20 cellular contexts compared by ENCODE assay signal in the genomic region with DNA sequence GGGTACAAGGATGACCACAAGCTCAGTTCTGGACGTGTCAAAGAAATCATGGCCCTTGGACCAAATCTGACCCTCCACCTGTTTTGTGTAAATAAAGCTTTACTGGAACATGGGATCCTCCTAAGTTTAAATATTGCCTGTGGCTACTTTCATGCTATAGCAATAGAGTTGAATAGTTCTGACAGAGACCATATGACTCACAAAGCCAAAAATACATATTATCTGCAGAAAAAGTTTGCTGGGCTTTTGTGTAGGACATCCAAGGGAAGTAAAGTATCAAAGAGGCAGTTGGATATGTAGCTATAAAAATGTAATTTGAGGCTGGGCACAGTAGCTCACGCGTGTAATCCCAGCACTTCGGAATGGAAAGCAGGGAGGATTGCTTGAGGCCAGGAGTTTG.
"Had no signal": no experiment of that assay in that cellular context is flagged by ENCODE, and none has a peak within 500 bp of the region (broad histone marks: within the 10 kb centered on the region; RNA-seq: fewer than 3 reads in every experiment).

No MANE protein-coding gene starts in this region.

- H3K9me3 ChIP-seq: pancreas, thoracic aorta, transverse colon had no signal

- DNase-seq: effector memory CD4-positive, alpha-beta T cell; foreskin melanocyte; hippocampal formation; kidney glomerular epithelial cell; mesendoderm; naive B cell; occipital lobe; pancreas; right cardiac atrium; small intestine; stimulated activated CD4-positive, alpha-beta T cell treated with anti-CD3 and anti-CD28 coated beads, Interleukin-12 subunit alpha, Interleukin-12 subunit beta, amount 100 ng/mL, for 4 hours; stimulated activated naive CD4-positive, alpha-beta T cell; stomach; substantia nigra; transverse colon had no signal

- H3K4me1 Mint-ChIP-seq: naive B cell, nephron had no signal

- H3K36me3 Mint-ChIP-seq: naive B cell had no signal

- ATAC-seq: esophagus mucosa, heart left ventricle, pancreas, right cardiac atrium had no signal

- H3K36me3 ChIP-seq: heart left ventricle, pancreas, stomach, thoracic aorta, transverse colon had no signal

- H3K4me1 ChIP-seq: heart left ventricle, pancreas, stomach had no signal

- H3K27ac ChIP-seq: heart left ventricle, pancreas, stomach, thoracic aorta, transverse colon had no signal

- H3K27me3 ChIP-seq: heart left ventricle, pancreas, transverse colon had no signal

- H3K4me3 ChIP-seq: heart left ventricle, pancreas, stomach, thoracic aorta, transverse colon had no signal

- H3K27ac Mint-ChIP-seq: naive B cell, nephron, progenitor cell of endocrine pancreas had no signal

- H3K4me3 Mint-ChIP-seq: naive B cell, nephron had no signal
